In genomic region chrX:50067435-50068292, GRCh38 we compare ENCODE assay signal across 10 cellular contexts.
DNase-seq lines count a peak whose midpoint lies in the region; ATAC-seq and TF ChIP-seq lines count a peak whose summit lies in the region.
"Had no signal": no experiment of that assay in that cellular context is flagged by ENCODE, and none has a peak within 500 bp of the region (broad histone marks: within the 10 kb centered on the region; RNA-seq: fewer than 3 reads in every experiment).

No MANE protein-coding gene starts in this region.

- H3K4me1 ChIP-seq in suprapubic skin: no peaks in the 10 kb centered on the region

- no peak for TF ChIP-seq EP300 in suprapubic skin (IDR thresholded peaks at IDR 0.05)

- H3K27ac Mint-ChIP-seq in neural crest cell (ENCODE audit: unreplicated experiment): peak overlapping the region; percentile 92

- TF ChIP-seq CTCF in neural crest cell (conservative IDR thresholded peaks at IDR 0.05): peak; percentile 36
- TF ChIP-seq CTCF in suprapubic skin (IDR thresholded peaks at IDR 0.05): no peak

- H3K4me3 ChIP-seq in suprapubic skin: no peak overlapping the region
- H3K4me3 ChIP-seq: ovary had no signal

- H3K4me1 Mint-ChIP-seq in neural crest cell: peaks cover 12% of the 10 kb centered on the region

- no peaks in the 10 kb centered on the region for H3K9me3 Mint-ChIP-seq in neural crest cell

- DNase-seq in ELF-1 (ENCODE audit: low read depth, low spot score): peak; percentile 93
- DNase-seq in NCI-H510A treated with DMSO at 0.1 percent for 48 hours (lab: John Stamatoyannopoulos, UW): peak; percentile 6
- DNase-seq in fibroblast of gingiva (ENCODE audit: low read depth): peak; percentile 1
- DNase-seq in neural crest cell (ENCODE audit: low read depth, low spot score): peak; percentile 22
- no peak for DNase-seq in suprapubic skin (ENCODE audit: low spot score in 2 of 2)
- DNase-seq in HUDEP-2 (lab: John Stamatoyannopoulos, UW; ENCODE audit: unreplicated experiment in 76 of 76): no peak

- H3K27ac ChIP-seq in suprapubic skin: no peak overlapping the region
- H3K27ac ChIP-seq: KMS-11, ovary had no signal

- H3K27me3 Mint-ChIP-seq in neural crest cell (ENCODE audit: low read depth): no peaks in the 10 kb centered on the region

- H3K27me3 ChIP-seq in suprapubic skin: no peaks in the 10 kb centered on the region
- H3K27me3 ChIP-seq: ovary had no signal

- no peak for TF ChIP-seq POLR2A in GM18505 (IDR thresholded peaks at IDR 0.05; ENCODE audit: borderline replicate concordance, extremely low read depth, insufficient read depth, insufficient read length)
- TF ChIP-seq POLR2A in suprapubic skin (IDR thresholded peaks at IDR 0.05): no peak

- 40% methylated on average over 9 of the region's 9 CpGs for WGBS in suprapubic skin

- peaks cover 4% of the 10 kb centered on the region for H3K36me3 Mint-ChIP-seq in neural crest cell (ENCODE audit: low read depth)

- H3K9me3 ChIP-seq in suprapubic skin: no peaks in the 10 kb centered on the region
- H3K9me3 ChIP-seq: ovary had no signal

- H3K4me3 Mint-ChIP-seq in neural crest cell: peak overlapping the region; percentile 28

- H3K36me3 ChIP-seq in suprapubic skin: no peaks in the 10 kb centered on the region
- H3K36me3 ChIP-seq: ovary had no signal

- ATAC-seq in GM21423 (IDR thresholded peaks at IDR 0.05; ENCODE audit: unreplicated experiment) (no peak), GM18505 (IDR thresholded peaks at IDR 0.05; ENCODE audit: unreplicated experiment) (no peak)

Comparison
In these comparisons a context has a peak if more than half of its experiments do, and no peak if none do; other contexts are left out.
1. DNase-seq: peak in ELF-1 (single experiment), NCI-H510A treated with DMSO at 0.1 percent for 48 hours (single experiment), fibroblast of gingiva (single experiment) and neural crest cell (single experiment); none in suprapubic skin (0 of 2) and HUDEP-2 (0 of 76).